Comparison of ENCODE assay signal across 8 cellular contexts in the genomic region with DNA sequence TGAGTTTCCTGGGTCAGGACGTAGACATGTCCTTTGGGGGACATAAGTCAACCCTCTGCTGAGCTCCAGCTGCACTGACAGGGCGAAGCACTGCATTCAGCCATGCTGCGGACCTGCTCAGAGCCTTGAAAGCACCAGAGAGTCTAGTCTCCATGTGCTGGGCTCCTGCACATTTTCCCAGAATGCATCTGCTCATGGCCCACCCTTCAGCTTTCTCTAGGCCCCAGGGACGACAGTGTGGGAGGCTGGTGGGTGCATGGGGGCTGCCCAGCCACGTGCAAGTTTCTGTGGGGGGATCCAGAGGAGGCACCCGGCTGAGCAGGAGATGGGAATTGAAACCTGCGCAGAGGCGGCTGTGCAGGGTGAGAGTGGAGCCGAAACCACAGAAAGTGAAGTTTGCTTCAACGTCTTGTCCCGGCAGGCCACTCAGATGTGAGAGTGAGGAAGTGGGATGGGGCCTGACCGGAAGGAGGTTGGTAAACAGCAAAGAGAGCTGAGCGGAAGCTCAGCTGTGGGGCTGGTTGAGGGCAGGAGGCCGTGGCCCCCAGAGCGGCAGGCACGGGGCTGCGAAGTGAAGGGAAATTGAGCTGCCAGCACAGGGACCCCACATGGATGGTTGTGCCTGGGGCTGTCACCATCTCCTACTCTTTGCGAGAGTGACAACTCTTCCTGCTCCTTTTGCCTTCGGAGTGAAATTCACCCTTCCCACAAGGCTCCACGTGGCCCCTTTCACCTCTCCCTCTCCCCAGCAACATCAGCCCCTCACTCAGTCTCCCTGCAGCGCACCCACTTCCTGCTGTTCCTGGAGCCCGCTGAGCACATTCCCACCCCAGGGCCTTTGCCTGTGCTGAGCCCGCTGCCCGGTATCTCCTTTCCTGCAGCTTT. TPM values are rescaled to one million over a fixed set of nuclear protein-coding genes. Genes with fewer than 3 reads are reported as not detected.
DNase-seq lines count a peak whose midpoint lies in the region; ATAC-seq and TF ChIP-seq lines count a peak whose summit lies in the region.

No MANE protein-coding gene starts in this region.

- no peaks in the 10 kb centered on the region for H3K27me3 Mint-ChIP-seq in type B pancreatic cell

- no peak overlapping the region for H3K27ac Mint-ChIP-seq in type B pancreatic cell

- no peak for TF ChIP-seq CTCF in mucosa of descending colon (IDR thresholded peaks at IDR 0.05)
- TF ChIP-seq CTCF in type B pancreatic cell (conservative IDR thresholded peaks at IDR 0.05): no peak

- no peaks in the 10 kb centered on the region for H3K4me1 ChIP-seq in mucosa of descending colon (ENCODE audit: low read depth)

- peak; percentile 48 for DNase-seq in H7
- peak; percentile 93 for DNase-seq in NAMALWA (ENCODE audit: low spot score)
- DNase-seq in activated effector memory CD4-positive, alpha-beta T cell treated with Interleukin-2 at 50 U/mL for 16 hours: peak; percentile 36
- DNase-seq in mucosa of descending colon: peak; percentile 58 to 83 (median 62)
- no peak for DNase-seq in AG20443 (ENCODE audit: low spot score)
- DNase-seq in NCI-H1105 (lab: John Stamatoyannopoulos, UW): no peak
- DNase-seq in type B pancreatic cell (ENCODE audit: extremely low spot score, unreplicated experiment): no peak

- H3K4me3 ChIP-seq in H7 (ENCODE audit: insufficient read depth, low read depth, low read length) (no peak overlapping the region), mucosa of descending colon (no peak overlapping the region)

- no peaks in the 10 kb centered on the region for H3K36me3 Mint-ChIP-seq in type B pancreatic cell

- H3K9me3 Mint-ChIP-seq in type B pancreatic cell: no peaks in the 10 kb centered on the region

- no peaks in the 10 kb centered on the region for H3K27me3 ChIP-seq in H7 (ENCODE audit: control insufficient read depth, insufficient read depth, low read length)

- intact Hi-C loops in mucosa of descending colon (cut with DNase I, micrococcal nuclease): no loop called here

- H3K4me1 Mint-ChIP-seq in type B pancreatic cell (ENCODE audit: unreplicated experiment): no peaks in the 10 kb centered on the region

- H3K36me3 ChIP-seq in H7 (replicated peaks; ENCODE audit: control insufficient read depth, insufficient read depth, low read length) (no peaks in the 10 kb centered on the region), mucosa of descending colon (ENCODE audit: low read depth) (no peaks in the 10 kb centered on the region)

- H3K9me3 ChIP-seq in mucosa of descending colon: peaks cover 2% of the 10 kb centered on the region

- ATAC-seq in GM18502 (IDR thresholded peaks at IDR 0.05; ENCODE audit: poor library complexity, unreplicated experiment) (peak; percentile 82), mucosa of descending colon (peak; percentile 88)

- no peak overlapping the region for H3K4me3 Mint-ChIP-seq in type B pancreatic cell

RNA-seq across cellular contexts. Expression of gene PGLS, which starts 11.8 kb away (rescaled TPM):
- total RNA-seq in H7 (2014; rRNA removed; shearing (Covaris generic)): 71.0 and 73.6 TPM in 2 replicates
- total RNA-seq in mucosa of descending colon (100 to 1,000 TPM in 1 of 3 donors, 10 to 100 TPM in 2; 62.3 to 103 (median 77.7) TPM), type B pancreatic cell (ENCODE audit: low replicate concordance) (94.9 and 103 TPM in 2 replicates)

RNA-seq across cellular contexts. Expression of gene COLGALT1, which starts 32.2 kb away (rescaled TPM):
- total RNA-seq in H7 (2014; rRNA removed; shearing (Covaris generic)): 49.5 and 52.0 TPM in 2 replicates
- total RNA-seq in mucosa of descending colon (10 to 100 TPM; 50.1 to 71.0 (median 50.8) TPM), type B pancreatic cell (ENCODE audit: low replicate concordance) (69.7 and 73.7 TPM in 2 replicates)

RNA-seq across cellular contexts. Expression of gene SLC27A1, which starts 52.9 kb away (rescaled TPM):
- 5.3 and 8.6 TPM in 2 replicates for total RNA-seq in H7 (2014; rRNA removed; shearing (Covaris generic))
- total RNA-seq in mucosa of descending colon (10 to 100 TPM in 1 of 3 donors, 1 to 10 TPM in 2; 5.7 to 17.2 (median 6.2) TPM), type B pancreatic cell (ENCODE audit: low replicate concordance) (12.1 and 15.5 TPM in 2 replicates)

Comparison
In these comparisons a context has a peak if more than half of its experiments do, and no peak if none do; other contexts are left out.
1. DNase-seq: peak in H7 (single experiment), NAMALWA (single experiment), activated effector memory CD4-positive, alpha-beta T cell treated with Interleukin-2 at 50 U/mL for 16 hours (single experiment) and mucosa of descending colon (3 of 3); none in AG20443 (single experiment), NCI-H1105 (single experiment) and type B pancreatic cell (single experiment).